Comparison of ENCODE assay signal across 8 cellular contexts in genomic region chrX:22666441-22666840, GRCh38.
DNase-seq lines count a peak whose midpoint lies in the region; FAIRE-seq and TF ChIP-seq lines count a peak whose summit lies in the region.

No MANE protein-coding gene starts in this region.

- no peak overlapping the region for H3K4me3 ChIP-seq in fibroblast of lung (replicated peaks in 1 of 4; ENCODE audit: control extremely low read depth in 1 of 4, insufficient read depth in 1 of 4, low read depth in 3 of 4, low read length in 4 of 4)

- peak; percentile 35 for DNase-seq in A172 (ENCODE audit: low spot score)
- DNase-seq in NCI-H69 (lab: John Stamatoyannopoulos, UW): peak; percentile 68
- DNase-seq in fibroblast of lung (ENCODE audit: low read depth in 2 of 2): peak; percentile 11 to 47
- DNase-seq in cerebellum (ENCODE audit: low spot score): no peak
- no peak for DNase-seq in RCC 7860 (ENCODE audit: low spot score)
- no peak for DNase-seq in activated CD4-positive, CD25-positive, alpha-beta regulatory T cell (lab: John Stamatoyannopoulos, UW)
- DNase-seq in glomerular visceral epithelial cell (ENCODE audit: extremely low spot score): no peak

- H3K79me2 ChIP-seq in fibroblast of lung (ENCODE audit: control insufficient read depth, insufficient read depth, low read length): no peaks in the 10 kb centered on the region

- H3K36me3 ChIP-seq in fibroblast of lung (ENCODE audit: control insufficient read depth, insufficient read depth, low read length): no peaks in the 10 kb centered on the region

- FAIRE-seq in RCC 7860 (lab: Jason Lieb, UNC): no peak

- no peaks in the 10 kb centered on the region for H4K20me1 ChIP-seq in fibroblast of lung (ENCODE audit: control insufficient read depth, extremely low read depth, insufficient read depth, low read length)

- H3K4me2 ChIP-seq in fibroblast of lung (ENCODE audit: extremely low read depth, insufficient read depth, low read length): no peak overlapping the region

- no peak overlapping the region for H2AFZ ChIP-seq in fibroblast of lung (ENCODE audit: low read length)

- TF ChIP-seq CTCF in GM12874 (IDR thresholded peaks at IDR 0.05; ENCODE audit: insufficient read depth, low read depth, low read length): peak; percentile 22; the same call in 1 of the 2 replicates
- TF ChIP-seq CTCF in fibroblast of lung (conservative IDR thresholded peaks at IDR 0.05 in 1 of 2, IDR thresholded peaks at IDR 0.05 in 1 of 2; ENCODE audit: low read depth in 1 of 2, low read length in 2 of 2): peak in 1 of 2 donors; percentile 8

- H3K9me3 ChIP-seq in fibroblast of lung (ENCODE audit: control insufficient read depth, insufficient read depth, low read depth, low read length): no peaks in the 10 kb centered on the region

- no peak overlapping the region for H3K27ac ChIP-seq in fibroblast of lung (ENCODE audit: insufficient read depth, low read length)

- no peak overlapping the region for H3K9ac ChIP-seq in fibroblast of lung (ENCODE audit: insufficient read depth, low read length)

- H3K4me1 ChIP-seq in fibroblast of lung (ENCODE audit: control insufficient read depth, extremely low read depth, insufficient read depth, low read length): no peaks in the 10 kb centered on the region

- H3K27me3 ChIP-seq in fibroblast of lung (ENCODE audit: control insufficient read depth, insufficient read depth, low read length): no peaks in the 10 kb centered on the region

Comparison
In these comparisons a context has a peak if more than half of its experiments do, and no peak if none do; other contexts are left out.
1. DNase-seq: peak in A172 (single experiment), NCI-H69 (single experiment) and fibroblast of lung (2 of 2); none in cerebellum (single experiment), RCC 7860 (single experiment), activated CD4-positive, CD25-positive, alpha-beta regulatory T cell (0 of 4) and glomerular visceral epithelial cell (single experiment).